Comparison of ENCODE assay signal across 8 cellular contexts in the genomic region with DNA sequence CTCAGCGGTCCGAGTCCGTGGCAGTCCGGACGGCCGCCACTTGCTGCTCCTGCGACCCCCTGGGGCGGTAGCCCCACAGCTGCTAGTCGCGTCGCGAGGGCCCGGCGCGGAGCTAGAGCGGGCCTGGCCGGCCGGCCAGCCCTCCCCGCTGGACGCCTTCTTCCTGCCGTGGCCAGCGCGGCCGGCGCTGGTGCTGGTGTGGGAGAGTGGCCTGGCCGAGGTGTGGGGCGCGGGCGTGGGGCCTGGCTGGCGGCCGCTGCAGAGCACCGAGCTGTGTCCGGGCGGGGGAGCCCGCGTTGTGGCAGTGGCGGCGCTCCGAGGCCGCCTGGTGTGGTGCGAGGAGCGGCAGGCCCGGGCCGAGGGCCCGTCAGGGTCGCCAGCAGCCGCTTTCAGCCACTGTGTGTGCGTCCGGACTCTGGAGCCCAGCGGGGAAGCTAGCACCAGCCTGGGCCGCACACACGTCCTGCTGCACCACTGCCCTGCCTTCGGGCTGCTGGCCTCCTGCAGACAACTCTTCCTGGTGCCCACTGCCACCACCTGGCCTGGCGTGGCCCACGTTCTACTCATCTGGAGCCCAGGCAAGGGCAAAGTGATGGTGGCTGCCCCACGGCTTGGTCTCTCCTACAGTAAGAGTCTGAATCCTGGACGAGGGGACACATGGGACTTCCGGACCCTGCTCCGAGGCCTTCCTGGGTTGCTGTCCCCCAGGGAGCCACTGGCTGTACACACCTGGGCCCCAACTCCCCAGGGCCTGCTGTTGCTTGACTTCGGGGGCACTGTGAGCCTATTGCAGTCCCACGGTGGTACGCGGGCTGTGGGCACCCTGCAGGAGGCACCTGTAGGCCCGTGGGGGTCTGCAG. TPM values are rescaled to one million over a fixed set of nuclear protein-coding genes. Genes with fewer than 3 reads are reported as not detected.
DNase-seq lines count a peak whose midpoint lies in the region; ATAC-seq and TF ChIP-seq lines count a peak whose summit lies in the region.

No MANE protein-coding gene starts in this region.

- ATAC-seq in GM21619 (IDR thresholded peaks at IDR 0.05; ENCODE audit: unreplicated experiment) (peak; percentile 16), foreskin keratinocyte (peak; percentile 18)
- ATAC-seq in activated T-cell treated with anti-CD3 and anti-CD28 coated beads, Interleukin-2, amount 50 U/mL, for 72 hours (replicated peaks in 1 of 2): peak; percentile 15 to 22

- peak; percentile 0 for TF ChIP-seq CTCF in foreskin keratinocyte (conservative IDR thresholded peaks at IDR 0.05)

- peaks cover 32% of the 10 kb centered on the region for H3K4me1 Mint-ChIP-seq in activated T-cell treated with anti-CD3 and anti-CD28 coated beads, Interleukin-2, amount 50 U/mL, for 72 hours (ENCODE audit: low read depth)

- H3K4me1 ChIP-seq in foreskin keratinocyte: peaks cover 3% of the 10 kb centered on the region
- peaks cover 9% of the 10 kb centered on the region for H3K4me1 ChIP-seq in neuron (ENCODE audit: insufficient read depth, low read length)

- no peaks in the 10 kb centered on the region for H3K9me3 ChIP-seq in neuron (ENCODE audit: low read length)

- no peaks in the 10 kb centered on the region for H3K27me3 Mint-ChIP-seq in activated T-cell treated with anti-CD3 and anti-CD28 coated beads, Interleukin-2, amount 50 U/mL, for 72 hours (ENCODE audit: low read depth)

- no peaks in the 10 kb centered on the region for H3K27me3 ChIP-seq in foreskin keratinocyte
- H3K27me3 ChIP-seq in neuron (ENCODE audit: insufficient read depth, low read length): peaks cover 2% of the 10 kb centered on the region

- H3K36me3 ChIP-seq in neuron (ENCODE audit: insufficient read depth, low read length): no peaks in the 10 kb centered on the region

- DNase-seq in activated T-cell treated with anti-CD3 and anti-CD28 coated beads, Interleukin-2, amount 50 U/mL, for 72 hours: peak; percentile 24 to 42
- no peak for DNase-seq in foreskin keratinocyte
- DNase-seq in NCI-H524 treated with DMSO at 0.1 percent for 48 hours (lab: John Stamatoyannopoulos, UW): no peak
- DNase-seq in posterior vena cava (ENCODE audit: low spot score): no peak

- H3K9me3 Mint-ChIP-seq in activated T-cell treated with anti-CD3 and anti-CD28 coated beads, Interleukin-2, amount 50 U/mL, for 72 hours: no peaks in the 10 kb centered on the region

- intact Hi-C loops in posterior vena cava (cut with DNase I): no loop called here

- H3K36me3 Mint-ChIP-seq in activated T-cell treated with anti-CD3 and anti-CD28 coated beads, Interleukin-2, amount 50 U/mL, for 72 hours (ENCODE audit: insufficient read depth in 2 of 2): no peaks in the 10 kb centered on the region

- H2AFZ ChIP-seq in neuron (ENCODE audit: low read depth, low read length): peak overlapping the region; percentile 95

- peak; percentile 2; the same call in 1 of the 2 replicates for TF ChIP-seq RAD21 in Ishikawa (IDR thresholded peaks at IDR 0.05; ENCODE audit: low read depth)

- peak overlapping the region; percentile 71 for H3K27ac ChIP-seq in foreskin keratinocyte

- TF ChIP-seq EP300 in Ishikawa (IDR thresholded peaks at IDR 0.05; ENCODE audit: borderline replicate concordance): no peak

- peak overlapping the region; percentile 89 for H3K4me3 ChIP-seq in GM08714 (ENCODE audit: low read length)
- H3K4me3 ChIP-seq in neuron (ENCODE audit: low read length): peak overlapping the region; percentile 75

- no peak overlapping the region for H3K27ac Mint-ChIP-seq in activated T-cell treated with anti-CD3 and anti-CD28 coated beads, Interleukin-2, amount 50 U/mL, for 72 hours

- H3K4me3 Mint-ChIP-seq in activated T-cell treated with anti-CD3 and anti-CD28 coated beads, Interleukin-2, amount 50 U/mL, for 72 hours: peak overlapping the region; percentile 92 to 94

TF ChIP-seq in Ishikawa, 13 proteins besides CTCF, POLR2A, EP300 and RAD21:
- TF ChIP-seq ZBTB7A (IDR thresholded peaks at IDR 0.05; ENCODE audit: low read depth) (no peak), FOXM1 (IDR thresholded peaks at IDR 0.05; ENCODE audit: borderline replicate concordance, low read depth) (no peak), CEBPB (IDR thresholded peaks at IDR 0.05) (no peak), TEAD4 (IDR thresholded peaks at IDR 0.05) (0 out of 2 replicates have a peak, but pooled peaks have one; percentile 1), TCF12 (IDR thresholded peaks at IDR 0.05; ENCODE audit: low read depth) (peak; percentile 8; the same call in 1 of the 2 replicates), TAF1 (IDR thresholded peaks at IDR 0.05; ENCODE audit: low read depth) (0 out of 2 replicates have a peak, but pooled peaks have one; percentile 3), EGR1 (IDR thresholded peaks at IDR 0.05) (no peak), YY1 (IDR thresholded peaks at IDR 0.05; ENCODE audit: low read depth) (no peak), NFIC (IDR thresholded peaks at IDR 0.05) (no peak), CREB1 (IDR thresholded peaks at IDR 0.05; ENCODE audit: low read depth) (no peak)
- TF ChIP-seq, protein P1, sequence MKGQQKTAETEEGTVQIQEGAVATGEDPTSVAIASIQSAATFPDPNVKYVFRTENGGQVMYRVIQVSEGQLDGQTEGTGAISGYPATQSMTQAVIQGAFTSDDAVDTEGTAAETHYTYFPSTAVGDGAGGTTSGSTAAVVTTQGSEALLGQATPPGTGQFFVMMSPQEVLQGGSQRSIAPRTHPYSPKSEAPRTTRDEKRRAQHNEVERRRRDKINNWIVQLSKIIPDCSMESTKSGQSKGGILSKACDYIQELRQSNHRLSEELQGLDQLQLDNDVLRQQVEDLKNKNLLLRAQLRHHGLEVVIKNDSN (IDR thresholded peaks at IDR 0.05): no peak
- TF ChIP-seq, protein P2, sequence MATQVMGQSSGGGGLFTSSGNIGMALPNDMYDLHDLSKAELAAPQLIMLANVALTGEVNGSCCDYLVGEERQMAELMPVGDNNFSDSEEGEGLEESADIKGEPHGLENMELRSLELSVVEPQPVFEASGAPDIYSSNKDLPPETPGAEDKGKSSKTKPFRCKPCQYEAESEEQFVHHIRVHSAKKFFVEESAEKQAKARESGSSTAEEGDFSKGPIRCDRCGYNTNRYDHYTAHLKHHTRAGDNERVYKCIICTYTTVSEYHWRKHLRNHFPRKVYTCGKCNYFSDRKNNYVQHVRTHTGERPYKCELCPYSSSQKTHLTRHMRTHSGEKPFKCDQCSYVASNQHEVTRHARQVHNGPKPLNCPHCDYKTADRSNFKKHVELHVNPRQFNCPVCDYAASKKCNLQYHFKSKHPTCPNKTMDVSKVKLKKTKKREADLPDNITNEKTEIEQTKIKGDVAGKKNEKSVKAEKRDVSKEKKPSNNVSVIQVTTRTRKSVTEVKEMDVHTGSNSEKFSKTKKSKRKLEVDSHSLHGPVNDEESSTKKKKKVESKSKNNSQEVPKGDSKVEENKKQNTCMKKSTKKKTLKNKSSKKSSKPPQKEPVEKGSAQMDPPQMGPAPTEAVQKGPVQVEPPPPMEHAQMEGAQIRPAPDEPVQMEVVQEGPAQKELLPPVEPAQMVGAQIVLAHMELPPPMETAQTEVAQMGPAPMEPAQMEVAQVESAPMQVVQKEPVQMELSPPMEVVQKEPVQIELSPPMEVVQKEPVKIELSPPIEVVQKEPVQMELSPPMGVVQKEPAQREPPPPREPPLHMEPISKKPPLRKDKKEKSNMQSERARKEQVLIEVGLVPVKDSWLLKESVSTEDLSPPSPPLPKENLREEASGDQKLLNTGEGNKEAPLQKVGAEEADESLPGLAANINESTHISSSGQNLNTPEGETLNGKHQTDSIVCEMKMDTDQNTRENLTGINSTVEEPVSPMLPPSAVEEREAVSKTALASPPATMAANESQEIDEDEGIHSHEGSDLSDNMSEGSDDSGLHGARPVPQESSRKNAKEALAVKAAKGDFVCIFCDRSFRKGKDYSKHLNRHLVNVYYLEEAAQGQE (IDR thresholded peaks at IDR 0.05; ENCODE audit: low read depth): peak; percentile 23; the same call in 1 of the 2 replicates
- TF ChIP-seq, protein P3, sequence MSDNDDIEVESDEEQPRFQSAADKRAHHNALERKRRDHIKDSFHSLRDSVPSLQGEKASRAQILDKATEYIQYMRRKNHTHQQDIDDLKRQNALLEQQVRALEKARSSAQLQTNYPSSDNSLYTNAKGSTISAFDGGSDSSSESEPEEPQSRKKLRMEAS (IDR thresholded peaks at IDR 0.05): no peak; the same call in 1 of the 2 replicates

RNA-seq across cellular contexts. Expression of a gene that starts 0.6 kb away (rescaled TPM):
- total RNA-seq in activated T-cell treated with anti-CD3 and anti-CD28 coated beads, Interleukin-2, amount 50 U/mL, for 72 hours: 10 to 100 TPM; 11.8 to 14.0 TPM
- total RNA-seq in foreskin keratinocyte (33.9 and 36.1 TPM in 2 replicates), posterior vena cava (10 to 100 TPM; 11.6 to 13.7 TPM)
- 28.7 and 29.4 TPM in 2 replicates for polyA plus RNA-seq in foreskin keratinocyte

RNA-seq across cellular contexts. Expression of a gene that starts 9.8 kb away (rescaled TPM):
- 10 to 100 TPM; 20.1 to 23.1 TPM for total RNA-seq in activated T-cell treated with anti-CD3 and anti-CD28 coated beads, Interleukin-2, amount 50 U/mL, for 72 hours
- total RNA-seq in foreskin keratinocyte: 13.5 and 14.2 TPM in 2 replicates
- 14.6 and 15.1 TPM in 2 replicates for polyA plus RNA-seq in foreskin keratinocyte
- 10 to 100 TPM; 19.6 to 22.3 TPM for total RNA-seq in posterior vena cava

RNA-seq across cellular contexts. Expression of a gene that starts 54.4 kb away (rescaled TPM):
- total RNA-seq in activated T-cell treated with anti-CD3 and anti-CD28 coated beads, Interleukin-2, amount 50 U/mL, for 72 hours: 10 to 100 TPM; 65.1 to 71.2 TPM
- total RNA-seq in foreskin keratinocyte (65.7 and 65.8 TPM in 2 replicates), posterior vena cava (10 to 100 TPM; 28.9 to 32.7 TPM)
- polyA plus RNA-seq in foreskin keratinocyte: 38.6 and 41.4 TPM in 2 replicates

Comparison
In these comparisons a context has a peak if more than half of its experiments do, and no peak if none do; other contexts are left out.
1. DNase-seq: peak in activated T-cell treated with anti-CD3 and anti-CD28 coated beads, Interleukin-2, amount 50 U/mL, for 72 hours (2 of 2); none in foreskin keratinocyte (0 of 2), NCI-H524 treated with DMSO at 0.1 percent for 48 hours (single experiment) and posterior vena cava (single experiment).
2. Peak in every context shown above with its lines, with median percentiles within 50 percentile points of each other: ATAC-seq.